Comparison of ENCODE assay signal across 23 cellular contexts in the genomic region with DNA sequence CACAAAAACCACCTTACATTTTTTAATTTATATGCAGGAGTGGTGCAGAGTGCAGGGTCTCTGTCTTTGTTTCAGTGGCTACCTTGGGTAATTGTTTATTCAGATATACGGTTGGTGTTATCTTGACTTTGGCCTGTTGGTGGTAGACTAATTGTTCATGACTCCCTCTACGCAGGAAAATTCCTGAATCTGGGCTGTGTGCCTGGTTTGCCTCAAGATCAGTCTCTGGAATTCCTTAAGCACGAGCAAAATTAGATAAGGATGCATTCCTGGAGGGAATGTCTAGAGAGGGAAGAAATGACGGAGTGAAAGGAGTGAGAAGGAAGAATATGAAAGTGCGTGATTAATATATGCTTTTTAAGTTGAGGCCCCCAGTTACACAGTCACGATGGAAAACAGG.
DNase-seq lines count a peak whose midpoint lies in the region; ATAC-seq and TF ChIP-seq lines count a peak whose summit lies in the region.
"Had no signal": no experiment of that assay in that cellular context is flagged by ENCODE, and none has a peak within 500 bp of the region (broad histone marks: within the 10 kb centered on the region; RNA-seq: fewer than 3 reads in every experiment).

No MANE protein-coding gene starts in this region.

- H3K9me3 Mint-ChIP-seq in endodermal cell, result no peaks in the 10 kb centered on the region

- peak overlapping the region; percentile 46 for H3K27ac Mint-ChIP-seq in endodermal cell
- H3K27ac Mint-ChIP-seq: activated B cell treated with CpG ODN at 0.5 μM for 24 hours; activated naive CD8-positive, alpha-beta T cell treated with anti-CD3 and anti-CD28 coated beads for 36 hours; activated T-cell treated with anti-CD3 and anti-CD28 coated beads, Interleukin-2, amount 50 U/mL, for 72 hours; CD4-positive, alpha-beta memory T cell; T-helper 1 cell treated with Interleukin-12 subunit alpha and Interleukin-12 subunit beta and Interleukin-4 antibody, amounts not matched to agents 30 μg/mL and 1 μg/mL, for 36 hours had no signal

- H3K36me3 Mint-ChIP-seq in endodermal cell (ENCODE audit: low read depth), result no peaks in the 10 kb centered on the region
- H3K36me3 Mint-ChIP-seq: activated naive CD8-positive, alpha-beta T cell treated with anti-CD3 and anti-CD28 coated beads for 36 hours; CD4-positive, alpha-beta memory T cell had no signal

- 52 to 72% methylated on average over 2 to 6 of the region's 6 CpGs for WGBS in endodermal cell (ENCODE audit: insufficient coverage in 1 of 2, insufficient read length in 1 of 2), 2 experiments
- 44 to 58% methylated on average over 4 of the region's 6 CpGs for WGBS in mesodermal cell (ENCODE audit: insufficient coverage in 2 of 2), 2 experiments
- 7 to 17% (median 13%) methylated on average over 6 of the region's 6 CpGs for WGBS in ovary, 3 donors

- no peak for ATAC-seq in HG02840 (IDR thresholded peaks at IDR 0.05; ENCODE audit: low FRiP score, unreplicated experiment)
- ATAC-seq: activated T-cell treated with anti-CD3 and anti-CD28 coated beads, Interleukin-2, amount 50 U/mL, for 72 hours; Right ventricle myocardium inferior had no signal

- H3K9me3 ChIP-seq in endodermal cell (ENCODE audit: control insufficient read depth, low read length) (no peaks in the 10 kb centered on the region), mesodermal cell (ENCODE audit: control insufficient read depth, low read length) (no peaks in the 10 kb centered on the region), ovary (no peaks in the 10 kb centered on the region)
- H3K9me3 ChIP-seq: sigmoid colon had no signal

- intact Hi-C loops in ovary (cut with DNase I), result no loop called here

- no peak overlapping the region for H3K9ac ChIP-seq in endodermal cell (ENCODE audit: extremely low read depth, low read length, poor library complexity, severe bottlenecking)
- H3K9ac ChIP-seq: GM23248 had no signal

- no peak overlapping the region for H3K4me3 Mint-ChIP-seq in endodermal cell
- H3K4me3 Mint-ChIP-seq: activated B cell treated with CpG ODN at 0.5 μM for 24 hours; activated naive CD8-positive, alpha-beta T cell treated with anti-CD3 and anti-CD28 coated beads for 36 hours; activated T-cell treated with anti-CD3 and anti-CD28 coated beads, Interleukin-2, amount 50 U/mL, for 72 hours; CD4-positive, alpha-beta memory T cell; central memory CD8-positive, alpha-beta T cell; T-helper 1 cell treated with Interleukin-12 subunit alpha and Interleukin-12 subunit beta and Interleukin-4 antibody, amounts not matched to agents 30 μg/mL and 1 μg/mL, for 36 hours had no signal

- no peak overlapping the region for H3K27ac ChIP-seq in endodermal cell (ENCODE audit: low read depth, low read length)
- H3K27ac ChIP-seq in mesodermal cell (ENCODE audit: low read depth, low read length, severe bottlenecking), result peak overlapping the region; percentile 77
- no peak overlapping the region for H3K27ac ChIP-seq in ovary
- H3K27ac ChIP-seq: GM23248, sigmoid colon had no signal

- TF ChIP-seq CTCF in endodermal cell (conservative IDR thresholded peaks at IDR 0.05) (no peak), ovary (IDR thresholded peaks at IDR 0.05) (no peak)

- H3K27me3 Mint-ChIP-seq in endodermal cell (ENCODE audit: insufficient read depth), result no peaks in the 10 kb centered on the region
- H3K27me3 Mint-ChIP-seq: activated B cell treated with CpG ODN at 0.5 μM for 24 hours; activated naive CD8-positive, alpha-beta T cell treated with anti-CD3 and anti-CD28 coated beads for 36 hours; CD4-positive, alpha-beta memory T cell; central memory CD8-positive, alpha-beta T cell had no signal

- peak overlapping the region; percentile 9 for H3K4me3 ChIP-seq in endodermal cell (ENCODE audit: low read length)
- H3K4me3 ChIP-seq in mesodermal cell (ENCODE audit: extremely low read depth, insufficient read depth, low read length, poor library complexity, severe bottlenecking), result no peak overlapping the region
- H3K4me3 ChIP-seq in ovary, result no peak overlapping the region
- H3K4me3 ChIP-seq: GM23248, sigmoid colon had no signal

- no peaks in the 10 kb centered on the region for H3K27me3 ChIP-seq in endodermal cell (ENCODE audit: control insufficient read depth, insufficient read depth, low read length, poor library complexity, severe bottlenecking)
- no peaks in the 10 kb centered on the region for H3K27me3 ChIP-seq in ovary
- H3K27me3 ChIP-seq: sigmoid colon had no signal

- TF ChIP-seq EP300 in ovary (IDR thresholded peaks at IDR 0.05), result no peak

- DNase-seq in ELF-1 (ENCODE audit: low read depth, low spot score), result peak; percentile 78
- peak; percentile 95 for DNase-seq in NCI-H226
- no peak for DNase-seq in endodermal cell
- DNase-seq in stimulated activated naive CD4-positive, alpha-beta T cell treated with Interleukin-2 at 50 U/mL for 16 hours (lab: John Stamatoyannopoulos, UW), result no peak
- DNase-seq in stimulated activated CD4-positive, alpha-beta T cell treated with anti-CD3 and anti-CD28 coated beads, Interleukin-4, amount 100 ng/mL, for 1 hour, result no peak
- no peak for DNase-seq in ovary
- DNase-seq: activated B cell treated with CpG ODN at 0.5 μM for 24 hours; activated CD8-positive, alpha-beta memory T cell treated with anti-CD3 and anti-CD28 coated beads for 24 hours; activated naive CD8-positive, alpha-beta T cell treated with anti-CD3 and anti-CD28 coated beads for 36 hours; activated T-cell treated with anti-CD3 and anti-CD28 coated beads, Interleukin-2, amount 50 U/mL, for 72 hours; CD4-positive, alpha-beta memory T cell; effector CD8-positive, alpha-beta T cell; GM23248; hypothalamus; NCI-H2029 treated with DMSO at 0.1 percent for 48 hours; NCI-H524; nucleus accumbens; sigmoid colon had no signal

- TF ChIP-seq POLR2A in ovary (IDR thresholded peaks at IDR 0.05), result no peak

- peaks cover 3% of the 10 kb centered on the region for H3K4me1 Mint-ChIP-seq in endodermal cell
- H3K4me1 Mint-ChIP-seq: activated B cell treated with CpG ODN at 0.5 μM for 24 hours; activated naive CD8-positive, alpha-beta T cell treated with anti-CD3 and anti-CD28 coated beads for 36 hours; CD4-positive, alpha-beta memory T cell; central memory CD8-positive, alpha-beta T cell had no signal

- H3K4me1 ChIP-seq in endodermal cell (ENCODE audit: control insufficient read depth, insufficient read depth, low read length) (no peaks in the 10 kb centered on the region), mesodermal cell (ENCODE audit: control insufficient read depth, insufficient read depth, low read length, poor library complexity, severe bottlenecking) (no peaks in the 10 kb centered on the region), ovary (ENCODE audit: insufficient read depth) (no peaks in the 10 kb centered on the region)
- H3K4me1 ChIP-seq: sigmoid colon had no signal

- H3K36me3 ChIP-seq in endodermal cell (ENCODE audit: control insufficient read depth, insufficient read depth, low read length) (no peaks in the 10 kb centered on the region), mesodermal cell (ENCODE audit: control insufficient read depth, insufficient read depth, low read length) (no peaks in the 10 kb centered on the region), ovary (no peaks in the 10 kb centered on the region)
- H3K36me3 ChIP-seq: sigmoid colon had no signal

Comparison
In these comparisons a context has a peak if more than half of its experiments do, and no peak if none do; other contexts are left out.
1. DNase-seq: peak in ELF-1 (single experiment) and NCI-H226 (single experiment); none in endodermal cell (single experiment), stimulated activated naive CD4-positive, alpha-beta T cell treated with Interleukin-2 at 50 U/mL for 16 hours (single experiment), stimulated activated CD4-positive, alpha-beta T cell treated with anti-CD3 and anti-CD28 coated beads, Interleukin-4, amount 100 ng/mL, for 1 hour (single experiment) and ovary (0 of 5).